In genomic region chr7:99326408-99326782, GRCh38 we compare ENCODE assay signal across 8 cellular contexts. TPM values are rescaled to one million over a fixed set of nuclear protein-coding genes. Genes with fewer than 3 reads are reported as not detected.
DNase-seq lines count a peak whose midpoint lies in the region; ATAC-seq and TF ChIP-seq lines count a peak whose summit lies in the region.

No MANE protein-coding gene starts in this region.

- peaks cover 66% of the 10 kb centered on the region for H3K79me2 ChIP-seq in MM.1S (ENCODE audit: low read length)

- no peaks in the 10 kb centered on the region for H3K27me3 Mint-ChIP-seq in CD4-positive, alpha-beta T cell

- H3K4me3 Mint-ChIP-seq in CD4-positive, alpha-beta T cell = peak overlapping the region; percentile 94

- H3K27ac ChIP-seq in CD4-positive, alpha-beta T cell (ENCODE audit: low read depth, low read length) = peak overlapping the region; percentile 69
- H3K27ac ChIP-seq in MM.1S (ENCODE audit: low read length) = peak overlapping the region; percentile 63; the same call in 1 of the 2 replicates
- H3K27ac ChIP-seq in effector memory CD4-positive, alpha-beta T cell (ENCODE audit: insufficient read depth, low read length, poor library complexity, severe bottlenecking) = peak overlapping the region; percentile 92

- peak overlapping the region; percentile 85 for H3K27ac Mint-ChIP-seq in CD4-positive, alpha-beta T cell

- intact Hi-C loops in CD4-positive, alpha-beta T cell (cut with DNase I, micrococcal nuclease) = loop anchor here (5.0 to 10.0 kb wide), 4 partner anchors 78 to 442 kb away; partner anchors contain the start of genes SMURF1 (in 2 of the 2), BUD31 (in 1 of the 2), FAM200A (in 1 of the 2) and PDAP1 (in 1 of the 2)
- intact Hi-C loops in posterior cingulate gyrus (cut with DNase I) = loop anchor here (5.0 to 10.0 kb wide), 2 partner anchors 78 to 184 kb away; partner anchors contain the start of genes BUD31, PDAP1 and SMURF1

- POLR2A ChIA-PET in CD4-positive, alpha-beta T cell (lab: Charles Lee) = interaction anchor here (1.0 kb wide), 1 partner anchor 232 kb away, joined by 4 read pairs; the partner anchor contains the start of gene ZNF655

- peaks cover 46% of the 10 kb centered on the region for H3K4me1 Mint-ChIP-seq in CD4-positive, alpha-beta T cell (ENCODE audit: low read depth)

- H2AFZ ChIP-seq in MM.1S (ENCODE audit: low read length) = peak overlapping the region; percentile 95
- peak overlapping the region; percentile 86 for H2AFZ ChIP-seq in neuron (ENCODE audit: low read depth, low read length)

- H3K36me3 ChIP-seq in MM.1S (replicated peaks; ENCODE audit: insufficient read depth, low read length) (no peaks in the 10 kb centered on the region), neuron (ENCODE audit: insufficient read depth, low read length) (peaks cover 8% of the 10 kb centered on the region)
- H3K36me3 ChIP-seq in effector memory CD4-positive, alpha-beta T cell (ENCODE audit: control insufficient read depth, insufficient read depth, low read length) = no peaks in the 10 kb centered on the region

- CTCF ChIA-PET in CD4-positive, alpha-beta T cell (lab: Charles Lee) = no interaction called here

- H3K9me3 Mint-ChIP-seq in CD4-positive, alpha-beta T cell = no peaks in the 10 kb centered on the region

- peaks cover 18% of the 10 kb centered on the region for H3F3A ChIP-seq in MM.1S (ENCODE audit: insufficient read depth, low read length)

- H3K9me3 ChIP-seq in CD4-positive, alpha-beta T cell (ENCODE audit: control insufficient read depth, low read length) = no peaks in the 10 kb centered on the region
- H3K9me3 ChIP-seq in MM.1S (replicated peaks; ENCODE audit: insufficient read depth, low read length) (no peaks in the 10 kb centered on the region), neuron (ENCODE audit: low read length) (no peaks in the 10 kb centered on the region)
- H3K9me3 ChIP-seq in effector memory CD4-positive, alpha-beta T cell (ENCODE audit: control insufficient read depth, low read length) = no peaks in the 10 kb centered on the region

- H3K9me2 ChIP-seq in MM.1S (replicated peaks; ENCODE audit: insufficient read depth, low read length) = no peaks in the 10 kb centered on the region

- ATAC-seq in CD4-positive, alpha-beta T cell (ENCODE audit: poor library complexity) = no peak

- TF ChIP-seq CTCF in CD4-positive, alpha-beta T cell (IDR thresholded peaks at IDR 0.05) = no peak
- TF ChIP-seq CTCF in MM.1S (IDR thresholded peaks at IDR 0.05; ENCODE audit: low read length) = no peak

- H3K4me3 ChIP-seq in MM.1S (ENCODE audit: low read length) = peak overlapping the region; percentile 99
- peak overlapping the region; percentile 82 for H3K4me3 ChIP-seq in effector memory CD4-positive, alpha-beta T cell (ENCODE audit: insufficient read depth, low read depth, low read length, poor library complexity, severe bottlenecking)
- H3K4me3 ChIP-seq in neuron (ENCODE audit: low read length) = peak overlapping the region; percentile 92

- no peak for DNase-seq in CD4-positive, alpha-beta T cell
- no peak for DNase-seq in MM.1S
- DNase-seq in effector memory CD4-positive, alpha-beta T cell = no peak
- DNase-seq in cerebellar cortex (ENCODE audit: low spot score) = no peak
- no peak for DNase-seq in dermis blood vessel endothelial cell
- no peak for DNase-seq in NCI-H524 (lab: John Stamatoyannopoulos, UW)
- no peak for DNase-seq in posterior cingulate gyrus

- no peaks in the 10 kb centered on the region for H4K20me1 ChIP-seq in MM.1S (ENCODE audit: insufficient read depth, low read length)

- peaks cover 27% of the 10 kb centered on the region for H3K36me3 Mint-ChIP-seq in CD4-positive, alpha-beta T cell (ENCODE audit: low read depth)

- H3K4me1 ChIP-seq in MM.1S (ENCODE audit: low read length) (peaks cover 31% of the 10 kb centered on the region), neuron (ENCODE audit: insufficient read depth, low read length) (peaks cover 14% of the 10 kb centered on the region)
- H3K4me1 ChIP-seq in effector memory CD4-positive, alpha-beta T cell (ENCODE audit: control insufficient read depth, insufficient read depth, low read length, poor library complexity, severe bottlenecking) = peaks cover 20% of the 10 kb centered on the region

- no peaks in the 10 kb centered on the region for H3K27me3 ChIP-seq in CD4-positive, alpha-beta T cell (ENCODE audit: control insufficient read depth, insufficient read depth, low read length)
- H3K27me3 ChIP-seq in MM.1S (replicated peaks; ENCODE audit: insufficient read depth, low read length) = no peaks in the 10 kb centered on the region
- no peaks in the 10 kb centered on the region for H3K27me3 ChIP-seq in effector memory CD4-positive, alpha-beta T cell (replicated peaks; ENCODE audit: control insufficient read depth, insufficient read depth, low read length, poor library complexity, severe bottlenecking)
- no peaks in the 10 kb centered on the region for H3K27me3 ChIP-seq in neuron (ENCODE audit: insufficient read depth, low read length)

- peak overlapping the region; percentile 97 for H3K9ac ChIP-seq in MM.1S (ENCODE audit: low read length)

- H3K4me2 ChIP-seq in MM.1S (ENCODE audit: low read depth, low read length) = peak overlapping the region; percentile 91

RNA-seq across cellular contexts. Expression of gene ARPC1A, which starts 0.7 kb away (rescaled TPM):
- total RNA-seq in CD4-positive, alpha-beta T cell = 10 to 100 TPM; 25.3 to 30.4 TPM
- 210 and 276 TPM in 2 replicates for total RNA-seq in dermis blood vessel endothelial cell

RNA-seq across cellular contexts. Expression of gene ARPC1B, which starts 48.1 kb away (rescaled TPM):
- 10 to 100 TPM; 58.8 to 66.6 TPM for total RNA-seq in CD4-positive, alpha-beta T cell
- total RNA-seq in dermis blood vessel endothelial cell = 464 and 901 TPM in 2 replicates

RNA-seq across cellular contexts. Expression of gene MYH16, which starts 53.8 kb away (rescaled TPM):
- not detected for total RNA-seq in CD4-positive, alpha-beta T cell
- 0.19 TPM in 1 of 2 replicates, not detected in the other for total RNA-seq in dermis blood vessel endothelial cell
